In genomic region chr10:131641231-131641630, GRCh38 we compare ENCODE assay signal across 8 cellular contexts.
DNase-seq lines count a peak whose midpoint lies in the region; ATAC-seq and TF ChIP-seq lines count a peak whose summit lies in the region.

No MANE protein-coding gene starts in this region.

- POLR2A ChIA-PET in activated CD8-positive, alpha-beta T cell treated with anti-CD3 and anti-CD28 coated beads for 36 hours (lab: Charles Lee) = no interaction called here
- POLR2A ChIA-PET in activated CD8-positive, alpha-beta T cell treated with anti-CD3 and anti-CD28 coated beads, Interleukin-2, amount 10 ng/mL, durations not matched to agents 7 days and 5 days (lab: Charles Lee) = no interaction called here

- no peaks in the 10 kb centered on the region for H3K36me3 Mint-ChIP-seq in activated CD8-positive, alpha-beta T cell treated with anti-CD3 and anti-CD28 coated beads for 36 hours (ENCODE audit: low read depth)
- no peaks in the 10 kb centered on the region for H3K36me3 Mint-ChIP-seq in activated CD8-positive, alpha-beta T cell treated with anti-CD3 and anti-CD28 coated beads, Interleukin-2, amount 10 ng/mL, durations not matched to agents 7 days and 5 days (ENCODE audit: low read depth)
- H3K36me3 Mint-ChIP-seq in progenitor cell of endocrine pancreas (ENCODE audit: insufficient read depth) = peaks cover 2% of the 10 kb centered on the region

- TF ChIP-seq POLR2A in breast epithelium (IDR thresholded peaks at IDR 0.05) (no peak), esophagus squamous epithelium (IDR thresholded peaks at IDR 0.05) (no peak)

- ATAC-seq in activated CD8-positive, alpha-beta T cell treated with anti-CD3 and anti-CD28 coated beads for 36 hours = peak; percentile 90
- no peak for ATAC-seq in activated CD8-positive, alpha-beta T cell treated with anti-CD3 and anti-CD28 coated beads, Interleukin-2, amount 10 ng/mL, durations not matched to agents 7 days and 5 days
- ATAC-seq in GM21619 (IDR thresholded peaks at IDR 0.05; ENCODE audit: unreplicated experiment) (peak; percentile 95), HG03558 (IDR thresholded peaks at IDR 0.05; ENCODE audit: extremely low read depth, unreplicated experiment) (peak; percentile 98)

- H3K9me3 ChIP-seq in breast epithelium (peaks cover 9 to 17% of the 10 kb centered on the region in 2 donors), esophagus squamous epithelium (peaks cover 0 to 4% (median 0%) of the 10 kb centered on the region in 3 donors)

- no peaks in the 10 kb centered on the region for H3K27me3 Mint-ChIP-seq in activated CD8-positive, alpha-beta T cell treated with anti-CD3 and anti-CD28 coated beads for 36 hours
- no peaks in the 10 kb centered on the region for H3K27me3 Mint-ChIP-seq in activated CD8-positive, alpha-beta T cell treated with anti-CD3 and anti-CD28 coated beads, Interleukin-2, amount 10 ng/mL, durations not matched to agents 7 days and 5 days (ENCODE audit: low read depth)
- H3K27me3 Mint-ChIP-seq in progenitor cell of endocrine pancreas = no peaks in the 10 kb centered on the region

- H3K27ac ChIP-seq in breast epithelium = no peak overlapping the region
- no peak overlapping the region for H3K27ac ChIP-seq in esophagus squamous epithelium

- WGBS in esophagus squamous epithelium, 2 donors = 28 to 45% methylated on average over 4 of the region's 4 CpGs

- no peak for TF ChIP-seq CTCF in activated CD8-positive, alpha-beta T cell treated with anti-CD3 and anti-CD28 coated beads for 36 hours (IDR thresholded peaks at IDR 0.05)
- no peak for TF ChIP-seq CTCF in progenitor cell of endocrine pancreas (IDR thresholded peaks at IDR 0.05; ENCODE audit: unreplicated experiment)
- TF ChIP-seq CTCF in breast epithelium (IDR thresholded peaks at IDR 0.05) = no peak
- no peak for TF ChIP-seq CTCF in esophagus squamous epithelium (IDR thresholded peaks at IDR 0.05)

- peak; percentile 61 for DNase-seq in activated CD8-positive, alpha-beta T cell treated with anti-CD3 and anti-CD28 coated beads for 36 hours
- DNase-seq in activated CD8-positive, alpha-beta T cell treated with anti-CD3 and anti-CD28 coated beads, Interleukin-2, amount 10 ng/mL, durations not matched to agents 7 days and 5 days = no peak
- DNase-seq in progenitor cell of endocrine pancreas (ENCODE audit: low spot score, unreplicated experiment) = no peak
- DNase-seq in NCI-H446 treated with DMSO at 0.1 percent for 48 hours (lab: John Stamatoyannopoulos, UW) = no peak
- no peak for DNase-seq in breast epithelium (ENCODE audit: low spot score in 2 of 2)
- no peak for DNase-seq in esophagus squamous epithelium (lab: John Stamatoyannopoulos, UW)

- H3K4me3 ChIP-seq in breast epithelium = no peak overlapping the region
- H3K4me3 ChIP-seq in esophagus squamous epithelium = no peak overlapping the region

- peaks cover 2% of the 10 kb centered on the region for H3K9me3 Mint-ChIP-seq in activated CD8-positive, alpha-beta T cell treated with anti-CD3 and anti-CD28 coated beads for 36 hours
- no peaks in the 10 kb centered on the region for H3K9me3 Mint-ChIP-seq in activated CD8-positive, alpha-beta T cell treated with anti-CD3 and anti-CD28 coated beads, Interleukin-2, amount 10 ng/mL, durations not matched to agents 7 days and 5 days (ENCODE audit: insufficient read depth)
- peaks cover 21% of the 10 kb centered on the region for H3K9me3 Mint-ChIP-seq in progenitor cell of endocrine pancreas (ENCODE audit: low read depth)

- H3K4me3 Mint-ChIP-seq in activated CD8-positive, alpha-beta T cell treated with anti-CD3 and anti-CD28 coated beads for 36 hours = no peak overlapping the region
- H3K4me3 Mint-ChIP-seq in activated CD8-positive, alpha-beta T cell treated with anti-CD3 and anti-CD28 coated beads, Interleukin-2, amount 10 ng/mL, durations not matched to agents 7 days and 5 days = no peak overlapping the region
- H3K4me3 Mint-ChIP-seq in progenitor cell of endocrine pancreas (ENCODE audit: low read depth) = peak overlapping the region; percentile 40

- no peak overlapping the region for H3K27ac Mint-ChIP-seq in activated CD8-positive, alpha-beta T cell treated with anti-CD3 and anti-CD28 coated beads for 36 hours
- H3K27ac Mint-ChIP-seq in activated CD8-positive, alpha-beta T cell treated with anti-CD3 and anti-CD28 coated beads, Interleukin-2, amount 10 ng/mL, durations not matched to agents 7 days and 5 days = no peak overlapping the region
- peak overlapping the region; percentile 97 for H3K27ac Mint-ChIP-seq in progenitor cell of endocrine pancreas

- CTCF ChIA-PET in activated CD8-positive, alpha-beta T cell treated with anti-CD3 and anti-CD28 coated beads for 36 hours (lab: Charles Lee) = no interaction called here
- CTCF ChIA-PET in activated CD8-positive, alpha-beta T cell treated with anti-CD3 and anti-CD28 coated beads, Interleukin-2, amount 10 ng/mL, durations not matched to agents 7 days and 5 days (lab: Charles Lee) = no interaction called here

- H3K27me3 ChIP-seq in breast epithelium = peaks cover 0 to 4% of the 10 kb centered on the region in 2 donors
- peaks cover 0 to 21% (median 0%) of the 10 kb centered on the region in 4 donors for H3K27me3 ChIP-seq in esophagus squamous epithelium

- peaks cover 4% of the 10 kb centered on the region for H3K4me1 Mint-ChIP-seq in activated CD8-positive, alpha-beta T cell treated with anti-CD3 and anti-CD28 coated beads for 36 hours (ENCODE audit: low read depth)
- H3K4me1 Mint-ChIP-seq in activated CD8-positive, alpha-beta T cell treated with anti-CD3 and anti-CD28 coated beads, Interleukin-2, amount 10 ng/mL, durations not matched to agents 7 days and 5 days (ENCODE audit: low read depth) = no peaks in the 10 kb centered on the region
- peaks cover 18% of the 10 kb centered on the region for H3K4me1 Mint-ChIP-seq in progenitor cell of endocrine pancreas (ENCODE audit: low read depth)

- H3K4me1 ChIP-seq in breast epithelium = no peaks in the 10 kb centered on the region
- H3K4me1 ChIP-seq in esophagus squamous epithelium = no peaks in the 10 kb centered on the region

- H3K36me3 ChIP-seq in breast epithelium (no peaks in the 10 kb centered on the region), esophagus squamous epithelium (no peaks in the 10 kb centered on the region)

- intact Hi-C loops in activated CD8-positive, alpha-beta T cell treated with anti-CD3 and anti-CD28 coated beads for 36 hours (cut with micrococcal nuclease) = no loop called here
- intact Hi-C loops in breast epithelium (cut with DNase I; ENCODE audit: low total_unique reads) (no loop called here), esophagus squamous epithelium (cut with DNase I) (no loop called here)
